Comparison of ENCODE assay signal across 10 cellular contexts in the genomic region with DNA sequence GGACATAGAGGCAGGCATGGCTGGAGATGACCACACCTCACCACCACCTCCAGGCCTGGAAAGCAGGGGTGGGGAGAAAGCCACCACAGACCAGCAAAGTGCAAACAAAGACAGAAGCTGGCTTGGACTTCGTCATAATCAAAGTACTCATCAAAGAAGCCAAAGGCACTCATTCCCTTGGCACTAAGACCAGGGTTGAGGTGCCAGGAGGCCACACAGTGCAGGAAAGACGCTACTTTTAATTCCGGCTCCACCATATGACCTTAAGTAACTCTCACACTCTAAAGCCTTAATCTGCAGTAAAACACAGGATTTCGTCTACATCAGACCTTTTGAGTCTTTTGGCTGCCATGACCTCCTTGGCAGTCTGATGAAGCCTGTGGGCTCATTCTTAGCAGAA.
A peak's percentile ranks its signal among the peaks of the same experiment; 100 is the strongest.
DNase-seq lines count a peak whose midpoint lies in the region; ATAC-seq and TF ChIP-seq lines count a peak whose summit lies in the region.
"Had no signal": no experiment of that assay in that cellular context is flagged by ENCODE, and none has a peak within 500 bp of the region (broad histone marks: within the 10 kb centered on the region; RNA-seq: fewer than 3 reads in every experiment).

No MANE protein-coding gene starts in this region.

- peaks cover 54% of the 10 kb centered on the region for H3K4me1 ChIP-seq in BLaER1
- H3K4me1 ChIP-seq in upper lobe of left lung = peaks cover 0 to 44% (median 28%) of the 10 kb centered on the region in 4 donors
- H3K4me1 ChIP-seq in mammary epithelial cell (ENCODE audit: insufficient read depth, low read length) = peaks cover 4% of the 10 kb centered on the region
- H3K4me1 ChIP-seq in colonic mucosa = peaks cover 3% of the 10 kb centered on the region
- peaks cover 6% of the 10 kb centered on the region for H3K4me1 ChIP-seq in neural progenitor cell

- no peaks in the 10 kb centered on the region for H3F3A ChIP-seq in neural progenitor cell (ENCODE audit: low read depth)

- no peak for DNase-seq in activated T-helper 1 cell treated with anti-CD3 and anti-CD28 coated beads, Interleukin-12 subunit alpha, Interleukin-12 subunit beta, Interleukin-2, Interleukin-4 antibody, amounts not matched to agents 30 ng/mL and 10 ng/mL and 1 ng/mL, durations not matched to agents 14 hours and 24 hours and 36 hours (ENCODE audit: low spot score)
- DNase-seq in medulla oblongata (ENCODE audit: extremely low spot score) = peak; percentile 37
- no peak for DNase-seq in upper lobe of left lung
- no peak for DNase-seq in mammary epithelial cell
- DNase-seq in colonic mucosa = no peak
- DNase-seq in neural progenitor cell (ENCODE audit: low spot score) = no peak
- DNase-seq: NCI-H1105, PC-3 had no signal

- peaks cover 70% of the 10 kb centered on the region for H3K4me1 Mint-ChIP-seq in activated T-helper 1 cell treated with anti-CD3 and anti-CD28 coated beads, Interleukin-12 subunit alpha, Interleukin-12 subunit beta, Interleukin-2, Interleukin-4 antibody, amounts not matched to agents 30 ng/mL and 10 ng/mL and 1 ng/mL, durations not matched to agents 14 hours and 24 hours and 36 hours (ENCODE audit: low read depth)
- H3K4me1 Mint-ChIP-seq in neural progenitor cell = peaks cover 14% of the 10 kb centered on the region

- no peak for TF ChIP-seq POLR2A in upper lobe of left lung (IDR thresholded peaks at IDR 0.05)

- peak overlapping the region; percentile 19; the same call in 1 of the 2 replicates for H3K27ac ChIP-seq in BLaER1
- H3K27ac ChIP-seq in upper lobe of left lung = peak overlapping the region in 1 of 4 donors; percentile 43
- H3K27ac ChIP-seq in mammary epithelial cell (ENCODE audit: insufficient read depth, low read depth, low read length) = no peak overlapping the region
- no peak overlapping the region for H3K27ac ChIP-seq in colonic mucosa
- no peak overlapping the region for H3K27ac ChIP-seq in neural progenitor cell

- peaks cover 3% of the 10 kb centered on the region for H3K27me3 Mint-ChIP-seq in activated T-helper 1 cell treated with anti-CD3 and anti-CD28 coated beads, Interleukin-12 subunit alpha, Interleukin-12 subunit beta, Interleukin-2, Interleukin-4 antibody, amounts not matched to agents 30 ng/mL and 10 ng/mL and 1 ng/mL, durations not matched to agents 14 hours and 24 hours and 36 hours (ENCODE audit: insufficient read depth)
- H3K27me3 Mint-ChIP-seq in neural progenitor cell (ENCODE audit: insufficient read depth, low read depth) = no peaks in the 10 kb centered on the region

- H3K36me3 Mint-ChIP-seq in activated T-helper 1 cell treated with anti-CD3 and anti-CD28 coated beads, Interleukin-12 subunit alpha, Interleukin-12 subunit beta, Interleukin-2, Interleukin-4 antibody, amounts not matched to agents 30 ng/mL and 10 ng/mL and 1 ng/mL, durations not matched to agents 14 hours and 24 hours and 36 hours (ENCODE audit: low read depth) = peaks cover 20% of the 10 kb centered on the region
- no peaks in the 10 kb centered on the region for H3K36me3 Mint-ChIP-seq in neural progenitor cell

- BruUV-seq in mammary epithelial cell (replicated peaks; lab: Mats Ljungman, UMichigan) = no TSS peak

- H3K36me3 ChIP-seq in BLaER1 = peaks cover 22% of the 10 kb centered on the region
- H3K36me3 ChIP-seq in upper lobe of left lung = no peaks in the 10 kb centered on the region
- H3K36me3 ChIP-seq in mammary epithelial cell (ENCODE audit: insufficient read depth, low read length) = no peaks in the 10 kb centered on the region
- no peaks in the 10 kb centered on the region for H3K36me3 ChIP-seq in colonic mucosa
- no peaks in the 10 kb centered on the region for H3K36me3 ChIP-seq in neural progenitor cell

- in situ Hi-C loops in mammary epithelial cell (cut with MboI; ENCODE audit: low sequenced_read_pairs in 2 of 2) = no loop called here

- H3K4me2 ChIP-seq in BLaER1 (peak overlapping the region; percentile 83), mammary epithelial cell (ENCODE audit: insufficient read depth, low read depth, low read length) (no peak overlapping the region), neural progenitor cell (no peak overlapping the region)

- no peaks in the 10 kb centered on the region for H3K27me3 ChIP-seq in BLaER1
- H3K27me3 ChIP-seq in upper lobe of left lung = no peaks in the 10 kb centered on the region
- H3K27me3 ChIP-seq in mammary epithelial cell (ENCODE audit: insufficient read depth, low read length) = no peaks in the 10 kb centered on the region
- no peaks in the 10 kb centered on the region for H3K27me3 ChIP-seq in colonic mucosa
- H3K27me3 ChIP-seq in neural progenitor cell = no peaks in the 10 kb centered on the region

- H3K9me3 ChIP-seq in BLaER1 (peaks cover 4% of the 10 kb centered on the region; the same call in 1 of the 2 replicates), upper lobe of left lung (no peaks in the 10 kb centered on the region), mammary epithelial cell (replicated peaks; ENCODE audit: insufficient read depth, low read length) (no peaks in the 10 kb centered on the region), colonic mucosa (no peaks in the 10 kb centered on the region), neural progenitor cell (ENCODE audit: low read depth) (no peaks in the 10 kb centered on the region)

- intact Hi-C loops in activated T-helper 1 cell treated with anti-CD3 and anti-CD28 coated beads, Interleukin-12 subunit alpha, Interleukin-12 subunit beta, Interleukin-2, Interleukin-4 antibody, amounts not matched to agents 30 ng/mL and 10 ng/mL and 1 ng/mL, durations not matched to agents 14 hours and 24 hours and 36 hours (cut with micrococcal nuclease) = loop anchor here (1.0 to 5.0 kb wide), 6 partner anchors 11 to 675 kb away; partner anchors contain the start of genes NMBR and VTA1
- intact Hi-C loops in mammary epithelial cell (cut with micrococcal nuclease) = loop anchor here (5.0 kb wide), 1 partner anchor 130 kb away; no protein-coding TSS in a partner anchor
- intact Hi-C loops in colonic mucosa (cut with DNase I) = loop anchor here (10.0 kb wide), 1 partner anchor 123 kb away; the partner anchor contains the start of gene HIVEP2

- H3K4me3 ChIP-seq in BLaER1 (no peak overlapping the region), upper lobe of left lung (no peak overlapping the region), mammary epithelial cell (replicated peaks in 1 of 3; ENCODE audit: insufficient read depth in 1 of 3, low read depth in 2 of 3, low read length in 3 of 3) (no peak overlapping the region), colonic mucosa (no peak overlapping the region), neural progenitor cell (no peak overlapping the region)

- no peak for TF ChIP-seq EP300 in upper lobe of left lung (IDR thresholded peaks at IDR 0.05)

- dilution Hi-C loops in mammary epithelial cell (cut with HindIII; ENCODE audit: low sequenced_read_pairs) = no loop called here

- ATAC-seq in GM18519 (IDR thresholded peaks at IDR 0.05; ENCODE audit: low FRiP score, unreplicated experiment) (peak; percentile 1), upper lobe of left lung (ENCODE audit: low FRiP score in 2 of 2) (no peak)
- ATAC-seq: PC-3 had no signal

- TF ChIP-seq CTCF in upper lobe of left lung (IDR thresholded peaks at IDR 0.05) = no peak
- TF ChIP-seq CTCF in mammary epithelial cell (conservative IDR thresholded peaks at IDR 0.05 in 1 of 2, IDR thresholded peaks at IDR 0.05 in 1 of 2; ENCODE audit: extremely low read depth in 1 of 2, insufficient read depth in 1 of 2, low read depth in 1 of 2, low read length in 2 of 2) = no peak
- TF ChIP-seq CTCF in colonic mucosa (IDR thresholded peaks at IDR 0.05) = no peak
- no peak for TF ChIP-seq CTCF in neural progenitor cell (IDR thresholded peaks at IDR 0.05)

- CTCF ChIA-PET in mammary epithelial cell (lab: Charles Lee; ENCODE audit: low non-redundant PET) = no interaction called here

- H4K20me1 ChIP-seq in BLaER1 = peaks cover 55% of the 10 kb centered on the region; the same call in 1 of the 2 replicates
- H4K20me1 ChIP-seq in mammary epithelial cell (ENCODE audit: insufficient read depth, low read length) = no peaks in the 10 kb centered on the region
- H4K20me1 ChIP-seq in neural progenitor cell (ENCODE audit: low read depth) = no peaks in the 10 kb centered on the region

- WGBS in upper lobe of left lung, 2 donors = 52 to 57% methylated on average over 4 of the region's 4 CpGs
- WGBS in mammary epithelial cell (ENCODE audit: low coverage, missing lambda C conversion rate) = 72% methylated on average over 4 of the region's 4 CpGs

- H3K9ac ChIP-seq in BLaER1 = no peak overlapping the region
- H3K9ac ChIP-seq in mammary epithelial cell (ENCODE audit: insufficient read depth, low read length) = no peak overlapping the region
- H3K9ac ChIP-seq in colonic mucosa (ENCODE audit: low read depth in 2 of 2, low read length in 2 of 2) = no peak overlapping the region
- H3K9ac ChIP-seq in neural progenitor cell = no peak overlapping the region

- H3K4me3 Mint-ChIP-seq in activated T-helper 1 cell treated with anti-CD3 and anti-CD28 coated beads, Interleukin-12 subunit alpha, Interleukin-12 subunit beta, Interleukin-2, Interleukin-4 antibody, amounts not matched to agents 30 ng/mL and 10 ng/mL and 1 ng/mL, durations not matched to agents 14 hours and 24 hours and 36 hours = no peak overlapping the region
- no peak overlapping the region for H3K4me3 Mint-ChIP-seq in neural progenitor cell

- H2AFZ ChIP-seq in mammary epithelial cell (ENCODE audit: low read depth, low read length) (no peak overlapping the region), neural progenitor cell (replicated peaks) (no peak overlapping the region)

- peaks cover 42% of the 10 kb centered on the region for H3K79me2 ChIP-seq in mammary epithelial cell (ENCODE audit: insufficient read depth, low read length)
- no peaks in the 10 kb centered on the region for H3K79me2 ChIP-seq in neural progenitor cell (ENCODE audit: low read depth)

- H3K27ac Mint-ChIP-seq in activated T-helper 1 cell treated with anti-CD3 and anti-CD28 coated beads, Interleukin-12 subunit alpha, Interleukin-12 subunit beta, Interleukin-2, Interleukin-4 antibody, amounts not matched to agents 30 ng/mL and 10 ng/mL and 1 ng/mL, durations not matched to agents 14 hours and 24 hours and 36 hours = peak overlapping the region; percentile 70
- H3K27ac Mint-ChIP-seq in neural progenitor cell = no peak overlapping the region

- no peaks in the 10 kb centered on the region for H3K9me3 Mint-ChIP-seq in activated T-helper 1 cell treated with anti-CD3 and anti-CD28 coated beads, Interleukin-12 subunit alpha, Interleukin-12 subunit beta, Interleukin-2, Interleukin-4 antibody, amounts not matched to agents 30 ng/mL and 10 ng/mL and 1 ng/mL, durations not matched to agents 14 hours and 24 hours and 36 hours
- H3K9me3 Mint-ChIP-seq in neural progenitor cell = no peaks in the 10 kb centered on the region
